Comparison of ENCODE assay signal across 1 cellular context in genomic region chr17:40516581-40517285, GRCh38.
TF ChIP-seq lines count a peak whose summit lies in the region.

No MANE protein-coding gene starts in this region.

TF ChIP-seq in K562, 482 proteins besides CTCF, POLR2A, EP300 and RAD21 (continued from another document and continues in another):
- TF ChIP-seq PRDM10 (IDR thresholded peaks at IDR 0.05; ENCODE audit: partially characterized antibody) = no peak
- TF ChIP-seq RERE (CRISPR knock-in tag; IDR thresholded peaks at IDR 0.05; ENCODE audit: borderline replicate concordance) = no peak
- TF ChIP-seq SMAD4 (CRISPR knock-in tag; conservative IDR thresholded peaks at IDR 0.05) = peak; percentile 84
- no peak for TF ChIP-seq ZNF224 (CRISPR knock-in tag; IDR thresholded peaks at IDR 0.05)
- TF ChIP-seq ZNF780A (CRISPR knock-in tag; IDR thresholded peaks at IDR 0.05) = no peak
- no peak for TF ChIP-seq SMARCA5 (IDR thresholded peaks at IDR 0.05)
- no peak for TF ChIP-seq ATF1 (CRISPR knock-in tag; IDR thresholded peaks at IDR 0.05)
- TF ChIP-seq ATF1 (tag; IDR thresholded peaks at IDR 0.05) = no peak
- TF ChIP-seq PCBP1 (IDR thresholded peaks at IDR 0.05; ENCODE audit: low read depth, low read length, poor library complexity, severe bottlenecking) = no peak
- TF ChIP-seq CGGBP1 (CRISPR knock-in tag; IDR thresholded peaks at IDR 0.05) = no peak
- TF ChIP-seq ZNF511 (CRISPR knock-in tag; IDR thresholded peaks at IDR 0.05) = no peak
- no peak for TF ChIP-seq RBM22 (IDR thresholded peaks at IDR 0.05; ENCODE audit: low read depth, low read length, poor library complexity, severe bottlenecking)
- TF ChIP-seq POU5F1 (IDR thresholded peaks at IDR 0.05; ENCODE audit: borderline replicate concordance, low read depth, low read length, partially characterized antibody) = no peak
- TF ChIP-seq ZNF253 (CRISPR knock-in tag; conservative IDR thresholded peaks at IDR 0.05) = no peak
- peak; percentile 82 for TF ChIP-seq ARID3A (IDR thresholded peaks at IDR 0.05; ENCODE audit: borderline replicate concordance, low read depth, low read length)
- TF ChIP-seq MTA2 (IDR thresholded peaks at IDR 0.05; ENCODE audit: low read depth) = no peak
- TF ChIP-seq BRF2 (IDR thresholded peaks at IDR 0.05; ENCODE audit: borderline replicate concordance, insufficient read depth, insufficient read length) = no peak
- no peak for TF ChIP-seq ZFP36 (IDR thresholded peaks at IDR 0.05; ENCODE audit: low read depth, low read length, partially characterized antibody)
- no peak for TF ChIP-seq KLF13 (tag; IDR thresholded peaks at IDR 0.05; ENCODE audit: borderline replicate concordance, low read depth)
- no peak for TF ChIP-seq MCM3 (IDR thresholded peaks at IDR 0.05)
- TF ChIP-seq ETV1 (tag; conservative IDR thresholded peaks at IDR 0.05; ENCODE audit: low read depth) = peak; percentile 92
- no peak for TF ChIP-seq KAT7 (CRISPR knock-in tag; IDR thresholded peaks at IDR 0.05; ENCODE audit: borderline replicate concordance)
- no peak for TF ChIP-seq ZNF133 (CRISPR knock-in tag; IDR thresholded peaks at IDR 0.05)
- TF ChIP-seq SAP30 (IDR thresholded peaks at IDR 0.05; ENCODE audit: borderline replicate concordance, insufficient read depth, low read depth, low read length, poor library complexity, severe bottlenecking) = no peak
- TF ChIP-seq MEIS2 (IDR thresholded peaks at IDR 0.05; ENCODE audit: partially characterized antibody) = peak; percentile 28
- no peak for TF ChIP-seq CHD4 (IDR thresholded peaks at IDR 0.05; ENCODE audit: insufficient read depth, insufficient replicate concordance, low read depth, low read length, poor library complexity, severe bottlenecking)
- TF ChIP-seq ZBTB8A (IDR thresholded peaks at IDR 0.05; ENCODE audit: partially characterized antibody) = no peak
- TF ChIP-seq ZNF408 (CRISPR knock-in tag; IDR thresholded peaks at IDR 0.05; ENCODE audit: low read depth) = no peak
- no peak for TF ChIP-seq PYGO2 (tag; IDR thresholded peaks at IDR 0.05)
- TF ChIP-seq DACH1 (IDR thresholded peaks at IDR 0.05; ENCODE audit: partially characterized antibody) = peak; percentile 13
- no peak for TF ChIP-seq DIDO1 (tag; IDR thresholded peaks at IDR 0.05; ENCODE audit: low read depth)
- TF ChIP-seq MYBL2 (IDR thresholded peaks at IDR 0.05; ENCODE audit: low read depth) = no peak
- TF ChIP-seq MYBL2 (CRISPR knock-in tag; IDR thresholded peaks at IDR 0.05; ENCODE audit: borderline replicate concordance) = no peak
- TF ChIP-seq SMARCA4 (IDR thresholded peaks at IDR 0.05) = peak; percentile 90
- TF ChIP-seq TBP (optimal IDR thresholded peaks at IDR 0.05; ENCODE audit: low read depth, low read length) = peak; percentile 15
- no peak for TF ChIP-seq ZNF444 (CRISPR knock-in tag; IDR thresholded peaks at IDR 0.05)
- TF ChIP-seq PBX2 (CRISPR knock-in tag; IDR thresholded peaks at IDR 0.05; ENCODE audit: low read depth) = no peak
- TF ChIP-seq PBX2 (tag; conservative IDR thresholded peaks at IDR 0.05; ENCODE audit: low read depth) = no peak
- peak; percentile 85 to 99; a peak in 3 of 4 replicates for TF ChIP-seq ETV6 (IDR thresholded peaks at IDR 0.05; ENCODE audit: borderline replicate concordance in 1 of 2, low read depth in 2 of 2, low read length in 1 of 2)
- TF ChIP-seq ETV6 (CRISPR knock-in tag; IDR thresholded peaks at IDR 0.05; ENCODE audit: borderline replicate concordance) = no peak
- no peak for TF ChIP-seq ZBTB26 (CRISPR knock-in tag; IDR thresholded peaks at IDR 0.05)
- TF ChIP-seq KDM4B (IDR thresholded peaks at IDR 0.05; ENCODE audit: borderline replicate concordance in 2 of 2, low read depth in 1 of 2) = no peak; a peak in 1 of 4 replicates
- TF ChIP-seq KLF6 (CRISPR knock-in tag; IDR thresholded peaks at IDR 0.05; ENCODE audit: borderline replicate concordance) = peak; percentile 51; the same call in 1 of the 2 replicates
- no peak for TF ChIP-seq ZNF395 (CRISPR knock-in tag; IDR thresholded peaks at IDR 0.05)
